ENCODE assay signal across 22 cellular contexts in genomic region chr2:99618579-99619097, GRCh38.
"Had no signal": no experiment of that assay in that cellular context is flagged by ENCODE, and none has a peak within 500 bp of the region (broad histone marks: within the 10 kb centered on the region; RNA-seq: fewer than 3 reads in every experiment).

No MANE protein-coding gene starts in this region.

- ATAC-seq: activated T-helper 17 cell treated with anti-CD3 and anti-CD28 coated beads, Interleukin-2, amount 50 U/mL, for 72 hours had no signal

- H2AFZ ChIP-seq: PC-9 had no signal

- H3K4me3 ChIP-seq: PC-9 had no signal

- H3K9me3 Mint-ChIP-seq: activated CD4-positive, alpha-beta memory T cell treated with anti-CD3 and anti-CD28 coated beads for 36 hours; activated CD4-positive, alpha-beta T cell treated with anti-CD3 and anti-CD28 coated beads, Interleukin-2, amount 10 ng/mL, durations not matched to agents 7 days and 5 days; activated naive CD4-positive, alpha-beta T cell treated with anti-CD3 and anti-CD28 coated beads, Interleukin-2, amount 10 ng/mL, durations not matched to agents 7 days and 5 days; activated naive CD8-positive, alpha-beta T cell treated with anti-CD3 and anti-CD28 coated beads for 36 hours; activated T-helper 17 cell treated with anti-CD3 and anti-CD28 coated beads, Interleukin-2, amount 50 U/mL, for 72 hours had no signal

- H3K4me1 Mint-ChIP-seq: activated naive CD4-positive, alpha-beta T cell treated with anti-CD3 and anti-CD28 coated beads, Interleukin-2, amount 10 ng/mL, durations not matched to agents 7 days and 5 days; activated naive CD8-positive, alpha-beta T cell treated with anti-CD3 and anti-CD28 coated beads for 36 hours; activated T-helper 17 cell treated with anti-CD3 and anti-CD28 coated beads, Interleukin-2, amount 50 U/mL, for 72 hours had no signal

- H3K4me3 Mint-ChIP-seq: activated CD4-positive, alpha-beta memory T cell treated with anti-CD3 and anti-CD28 coated beads for 36 hours; activated CD4-positive, alpha-beta T cell treated with anti-CD3 and anti-CD28 coated beads, Interleukin-2, amount 10 ng/mL, durations not matched to agents 7 days and 5 days; activated naive CD4-positive, alpha-beta T cell treated with anti-CD3 and anti-CD28 coated beads, Interleukin-2, amount 10 ng/mL, durations not matched to agents 7 days and 5 days; activated naive CD8-positive, alpha-beta T cell treated with anti-CD3 and anti-CD28 coated beads for 36 hours; activated T-helper 17 cell treated with anti-CD3 and anti-CD28 coated beads, Interleukin-2, amount 50 U/mL, for 72 hours had no signal

- H3K27ac ChIP-seq: PC-9, VCaP had no signal

- H3K4me2 ChIP-seq: PC-9 had no signal

- H3K27me3 Mint-ChIP-seq: activated CD4-positive, alpha-beta memory T cell treated with anti-CD3 and anti-CD28 coated beads for 36 hours; activated CD4-positive, alpha-beta T cell treated with anti-CD3 and anti-CD28 coated beads, Interleukin-2, amount 10 ng/mL, durations not matched to agents 7 days and 5 days; activated naive CD4-positive, alpha-beta T cell treated with anti-CD3 and anti-CD28 coated beads, Interleukin-2, amount 10 ng/mL, durations not matched to agents 7 days and 5 days; activated naive CD8-positive, alpha-beta T cell treated with anti-CD3 and anti-CD28 coated beads for 36 hours; activated T-helper 17 cell treated with anti-CD3 and anti-CD28 coated beads, Interleukin-2, amount 50 U/mL, for 72 hours had no signal

- H3K27ac Mint-ChIP-seq: activated CD4-positive, alpha-beta memory T cell treated with anti-CD3 and anti-CD28 coated beads for 36 hours; activated CD4-positive, alpha-beta T cell treated with anti-CD3 and anti-CD28 coated beads, Interleukin-2, amount 10 ng/mL, durations not matched to agents 7 days and 5 days; activated naive CD4-positive, alpha-beta T cell treated with anti-CD3 and anti-CD28 coated beads, Interleukin-2, amount 10 ng/mL, durations not matched to agents 7 days and 5 days; activated naive CD8-positive, alpha-beta T cell treated with anti-CD3 and anti-CD28 coated beads for 36 hours; activated T-helper 17 cell treated with anti-CD3 and anti-CD28 coated beads, Interleukin-2, amount 50 U/mL, for 72 hours had no signal

- DNase-seq: activated CD4-positive, alpha-beta memory T cell treated with anti-CD3 and anti-CD28 coated beads for 36 hours; activated CD4-positive, alpha-beta T cell treated with anti-CD3 and anti-CD28 coated beads, Interleukin-2, amount 10 ng/mL, durations not matched to agents 7 days and 5 days; activated CD4-positive, CD25-positive, alpha-beta regulatory T cell; activated CD8-positive, alpha-beta memory T cell treated with anti-CD3 and anti-CD28 coated beads for 24 hours; activated gamma-delta T cell; activated naive CD4-positive, alpha-beta T cell treated with anti-CD3 and anti-CD28 coated beads, Interleukin-2, amount 10 ng/mL, durations not matched to agents 7 days and 5 days; activated naive CD8-positive, alpha-beta T cell treated with anti-CD3 and anti-CD28 coated beads for 36 hours; activated T-cell treated with anti-CD3 and anti-CD28 coated beads for 4 hours; activated T-cell treated with anti-CD3 and anti-CD28 coated beads, Interleukin-2, amount 50 U/mL, for 48 hours; KBM-7; NCI-H1092; NCI-H1417; NCI-H1694; NCI-H2029 treated with DMSO at 0.1 percent for 48 hours; NCI-H345; NCI-H510A; NK-92 treated with Interleukin-12 subunit alpha and Interleukin-12 subunit beta, amount 100 ng/mL, for 24 hours; PC-9; SHP77 treated with DMSO at 0.1 percent for 48 hours; T-helper 1 cell had no signal

- H3K36me3 Mint-ChIP-seq: activated CD4-positive, alpha-beta memory T cell treated with anti-CD3 and anti-CD28 coated beads for 36 hours; activated naive CD4-positive, alpha-beta T cell treated with anti-CD3 and anti-CD28 coated beads, Interleukin-2, amount 10 ng/mL, durations not matched to agents 7 days and 5 days; activated naive CD8-positive, alpha-beta T cell treated with anti-CD3 and anti-CD28 coated beads for 36 hours had no signal
